8 cellular contexts compared by ENCODE assay signal in genomic region chr10:95561200-95562177, GRCh38. TPM values are rescaled to one million over a fixed set of nuclear protein-coding genes. Genes with fewer than 3 reads are reported as not detected.
DNase-seq lines count a peak whose midpoint lies in the region; ATAC-seq and TF ChIP-seq lines count a peak whose summit lies in the region.

Gene SORBS1, minus strand, starts transcription at chr10:95561371. Its CDS starts 120,236 bp downstream, at chr10:95441135.

- peak within 1 kb of the TSS; percentile 52; the same call in 1 of the 2 replicates for H3K9ac ChIP-seq in KMS-11

- peak in 3 of 4 donors; percentile 93 to 97 (median 96) for TF ChIP-seq POLR2A in esophagus squamous epithelium (IDR thresholded peaks at IDR 0.05)

- no peaks in the 10 kb centered on the region for H3K36me3 ChIP-seq in KMS-11 (ENCODE audit: insufficient read depth)
- H3K36me3 ChIP-seq in Panc1 (ENCODE audit: control insufficient read depth, insufficient read depth, low read length): no peaks in the 10 kb centered on the region
- no peaks in the 10 kb centered on the region for H3K36me3 ChIP-seq in esophagus squamous epithelium

- H3K27ac ChIP-seq in KMS-11 (no peak within 1 kb of the TSS), Panc1 (ENCODE audit: low read length) (peak within 1 kb of the TSS; percentile 81), esophagus squamous epithelium (peak within 1 kb of the TSS; percentile 91 to 94 (median 92))

- BruUV-seq in Panc1 (replicated peaks; lab: Mats Ljungman, UMichigan): no TSS peak

- H4K20me1 ChIP-seq in KMS-11 (ENCODE audit: insufficient read depth): no peaks in the 10 kb centered on the region

- ATAC-seq in GM21825 (IDR thresholded peaks at IDR 0.05; ENCODE audit: unreplicated experiment) (peak; percentile 99), Panc1 (peak; percentile 99)

- H2AFZ ChIP-seq in KMS-11 (ENCODE audit: low read depth): peak within 1 kb of the TSS; percentile 94

- no peaks in the 10 kb centered on the region for H3K79me2 ChIP-seq in KMS-11 (ENCODE audit: insufficient read depth, low read depth)

- CTCF ChIA-PET in Panc1 (lab: Charles Lee): no interaction called here

- no peak within 1 kb of the TSS for H3K4me3 ChIP-seq in KMS-11 (IDR thresholded peaks at IDR 0.05; ENCODE audit: insufficient read depth, low read depth, low read length)
- H3K4me3 ChIP-seq in Panc1 (ENCODE audit: low read depth in 2 of 2, low read length in 2 of 2): peak within 1 kb of the TSS; percentile 93 to 99
- peak within 1 kb of the TSS; percentile 78 to 83 (median 82) for H3K4me3 ChIP-seq in esophagus squamous epithelium

- H3K4me2 ChIP-seq in KMS-11: peak within 1 kb of the TSS; percentile 98

- WGBS in esophagus squamous epithelium, 2 donors: 23 to 32% methylated on average over 11 to 16 of the region's 84 CpGs

- DNase-seq in DMS53 (lab: John Stamatoyannopoulos, UW) (peak; percentile 99), Panc1 (ENCODE audit: low read depth, low spot score) (peak; percentile 32), activated T-helper 1 cell treated with Interleukin-2 at 50 U/mL for 16 hours (ENCODE audit: low read depth) (peak; percentile 79), esophagus squamous epithelium (lab: John Stamatoyannopoulos, UW) (peak; percentile 61), myocyte (ENCODE audit: low read depth) (peak; percentile 97)
- DNase-seq in stimulated activated CD8-positive, alpha-beta memory T cell treated with anti-CD3 and anti-CD28 coated beads, Interleukin-7, amount 100 ng/mL, for 24 hours (ENCODE audit: low read depth): peak; percentile 68

- no peaks in the 10 kb centered on the region for H3K9me3 ChIP-seq in Panc1 (ENCODE audit: control insufficient read depth, insufficient read depth, low read depth, low read length)
- H3K9me3 ChIP-seq in esophagus squamous epithelium: no peaks in the 10 kb centered on the region

- POLR2A ChIA-PET in Panc1 (lab: Charles Lee): no interaction called here

- in situ Hi-C loops in Panc1 (cut with HindIII; ENCODE audit: low pct_unique_long_range_greater_than_20kb, low sequenced_read_pairs): no loop called here

- no peaks in the 10 kb centered on the region for H3K4me1 ChIP-seq in KMS-11 (ENCODE audit: low read depth, poor library complexity, severe bottlenecking)
- H3K4me1 ChIP-seq in Panc1 (ENCODE audit: control insufficient read depth, insufficient read depth, low read length): peaks cover 22% of the 10 kb centered on the region
- H3K4me1 ChIP-seq in esophagus squamous epithelium: peaks cover 0 to 24% (median 0%) of the 10 kb centered on the region in 3 donors

- H3K27me3 ChIP-seq in KMS-11 (ENCODE audit: insufficient read depth, low read depth) (no peaks in the 10 kb centered on the region), Panc1 (ENCODE audit: control insufficient read depth, insufficient read depth, low read length) (no peaks in the 10 kb centered on the region), esophagus squamous epithelium (no peaks in the 10 kb centered on the region)

- TF ChIP-seq CTCF in KMS-11 (conservative IDR thresholded peaks at IDR 0.05; ENCODE audit: low read depth, low read length) (no peak), Panc1 (IDR thresholded peaks at IDR 0.05) (no peak), esophagus squamous epithelium (IDR thresholded peaks at IDR 0.05) (peak in 1 of 6 experiments; percentile 4)

- intact Hi-C loops in Panc1 (cut with micrococcal nuclease; ENCODE audit: unreplicated experiment): no loop called here
- intact Hi-C loops in esophagus squamous epithelium (cut with DNase I): no loop called here

RNA-seq across cellular contexts. Expression of gene SORBS1, which starts in this region (rescaled TPM):
- 29.4 TPM for total RNA-seq in Panc1 (2021; ENCODE audit: unreplicated experiment)
- 18.4 TPM for polyA plus RNA-seq in Panc1 (2012; ENCODE audit: insufficient read length)
- total RNA-seq in esophagus squamous epithelium: 100 to 1,000 TPM in 1 of 4 donors, 10 to 100 TPM in 3; 23.3 to 359 (median 72.2) TPM
- total RNA-seq in myocyte: 42.4 and 112 TPM in 2 replicates
- polyA plus RNA-seq in myocyte (2012): 14.0 TPM

Comparison
In these comparisons a context has a peak if more than half of its experiments do, and no peak if none do; other contexts are left out.
1. DNase-seq: peak in every context shown above with its lines; median percentile 99 in DMS53; 97 in myocyte; 79 in activated T-helper 1 cell treated with Interleukin-2 at 50 U/mL for 16 hours; 68 in stimulated activated CD8-positive, alpha-beta memory T cell treated with anti-CD3 and anti-CD28 coated beads, Interleukin-7, amount 100 ng/mL, for 24 hours; 61 in esophagus squamous epithelium; 32 in Panc1.